8 cellular contexts compared by ENCODE assay signal in the genomic region with DNA sequence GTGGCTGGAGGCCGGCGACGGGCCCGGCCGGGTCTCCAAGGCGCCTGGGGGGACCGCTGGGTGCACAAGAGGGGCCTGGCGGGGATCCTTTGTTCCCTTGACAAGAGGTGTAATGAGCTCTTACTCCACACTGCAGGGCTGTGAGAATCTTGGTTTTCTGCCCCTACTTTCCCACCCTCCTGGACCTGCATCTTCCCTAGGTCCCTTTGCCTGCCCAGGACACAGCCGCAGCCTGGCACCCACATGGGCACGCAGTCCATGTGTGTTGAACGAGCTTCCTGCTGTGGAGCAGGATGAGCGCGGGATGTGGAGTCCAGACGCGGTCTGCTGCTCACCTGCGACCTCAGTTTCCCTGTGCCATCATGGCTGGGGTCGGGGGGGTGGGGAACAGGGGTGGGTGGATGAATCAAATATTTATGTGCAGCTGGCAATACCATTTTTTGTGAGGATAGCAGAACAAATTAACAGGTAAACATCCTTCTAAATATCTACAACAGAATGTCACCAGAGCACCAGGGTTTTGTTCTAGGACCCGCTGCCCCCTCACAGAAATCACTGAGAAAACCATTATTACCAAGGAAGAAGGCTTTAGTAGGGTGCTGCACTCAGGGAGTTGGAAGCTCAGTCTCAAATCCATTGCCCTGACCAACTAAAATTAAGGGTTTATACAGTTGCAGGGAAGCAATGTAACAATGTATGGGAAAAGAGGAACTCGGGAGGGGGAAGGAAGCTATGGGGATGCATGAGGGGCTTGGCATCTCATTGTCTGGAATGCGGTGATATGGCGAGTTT. TPM values are rescaled to one million over a fixed set of nuclear protein-coding genes. Genes with fewer than 3 reads are reported as not detected.
DNase-seq lines count a peak whose midpoint lies in the region; ATAC-seq and TF ChIP-seq lines count a peak whose summit lies in the region.

No MANE protein-coding gene starts in this region.

- H3K4me3 ChIP-seq in GM06990 (replicated peaks; ENCODE audit: low read depth, low read length) (peak overlapping the region; percentile 87), adrenal gland (peak overlapping the region; percentile 35 to 97 (median 66)), thyroid gland (replicated peaks in 1 of 3) (peak overlapping the region; percentile 75 to 91 (median 89))

- 28 to 57% (median 35%) methylated on average over 12 to 21 of the region's 21 CpGs for WGBS in adrenal gland, 4 donors
- 48 to 54% methylated on average over 13 of the region's 21 CpGs for WGBS in thyroid gland, 2 donors

- H3K36me3 ChIP-seq in GM06990 (ENCODE audit: control insufficient read depth, insufficient read depth, low read length) (peaks cover under 1% of the 10 kb centered on the region; the same call in 1 of the 2 replicates), adrenal gland (replicated peaks in 1 of 2) (peaks cover 0 to 6% of the 10 kb centered on the region in 2 donors), thyroid gland (peaks cover 0 to 4% of the 10 kb centered on the region in 2 donors)

- H3K27me3 ChIP-seq in GM06990 (replicated peaks; ENCODE audit: control insufficient read depth, insufficient read depth, low read length) (no peaks in the 10 kb centered on the region), adrenal gland (no peaks in the 10 kb centered on the region), layer of hippocampus (ENCODE audit: control insufficient read depth, insufficient read depth, low read length) (no peaks in the 10 kb centered on the region), thyroid gland (no peaks in the 10 kb centered on the region)

- intact Hi-C loops in adrenal gland (cut with DNase I) (loop anchor here in 1 of 2 donors (10.0 kb wide), 1 partner anchor 129 kb away; no protein-coding TSS in a partner anchor), thyroid gland (cut with DNase I) (no loop called here)

- peaks cover 8 to 13% of the 10 kb centered on the region in 2 donors for H3K4me1 ChIP-seq in adrenal gland (replicated peaks in 1 of 2)
- peaks cover 10 to 17% of the 10 kb centered on the region in 2 donors for H3K4me1 ChIP-seq in thyroid gland

- no peak for DNase-seq in GM06990 (ENCODE audit: extremely low read depth, insufficient read length)
- no peak for DNase-seq in adrenal gland
- no peak for DNase-seq in thyroid gland
- no peak for DNase-seq in activated CD4-positive, CD25-positive, alpha-beta regulatory T cell treated with anti-CD3 and anti-CD28 coated beads, Interleukin-2, amount 50 U/mL, for 72 hours
- DNase-seq in HPDE6-E6E7 (ENCODE audit: extremely low spot score): no peak

- TF ChIP-seq CTCF in GM06990 (IDR thresholded peaks at IDR 0.05; ENCODE audit: insufficient read depth, low read length, poor library complexity, severe bottlenecking) (peak; percentile 50), adrenal gland (IDR thresholded peaks at IDR 0.05) (peak in 2 of 6 experiments; percentile 19 to 37), thyroid gland (IDR thresholded peaks at IDR 0.05) (peak in 2 of 6 experiments; percentile 33 to 79)

- TF ChIP-seq POLR2A in adrenal gland (IDR thresholded peaks at IDR 0.05): no peak
- TF ChIP-seq POLR2A in thyroid gland (IDR thresholded peaks at IDR 0.05): no peak

- ATAC-seq in HG03378 (IDR thresholded peaks at IDR 0.05; ENCODE audit: unreplicated experiment) (peak; percentile 16), HG03108 (IDR thresholded peaks at IDR 0.05; ENCODE audit: unreplicated experiment) (no peak)

- peak overlapping the region in 4 of 5 donors; percentile 86 to 96 (median 94) for H3K27ac ChIP-seq in adrenal gland
- H3K27ac ChIP-seq in layer of hippocampus (ENCODE audit: low read depth, low read length): peak overlapping the region; percentile 88
- H3K27ac ChIP-seq in thyroid gland: peak overlapping the region; percentile 96 to 100 (median 97)

- H3K9me3 ChIP-seq in adrenal gland (replicated peaks in 1 of 3) (no peaks in the 10 kb centered on the region), thyroid gland (no peaks in the 10 kb centered on the region)

RNA-seq across cellular contexts. Expression of gene NSMCE4A, which starts 0.5 kb away (rescaled TPM):
- total RNA-seq in adrenal gland (10 to 100 TPM; 25.6 to 83.6 (median 38.3) TPM), thyroid gland (100 to 1,000 TPM in 2 of 4 donors, 10 to 100 TPM in 2; 73.1 to 133 (median 111) TPM)
- polyA plus RNA-seq in adrenal gland: 10 to 100 TPM; 37.8 to 94.8 (median 80.4) TPM

RNA-seq across cellular contexts. Expression of gene TACC2, which starts 13.5 kb away (rescaled TPM):
- total RNA-seq in adrenal gland (10 to 100 TPM; 11.4 to 27.8 (median 25.1) TPM), thyroid gland (100 to 1,000 TPM in 3 of 4 donors, 10 to 100 TPM in 1; 95.9 to 122 (median 114) TPM)
- 10 to 100 TPM; 28.9 to 45.7 (median 42.0) TPM for polyA plus RNA-seq in adrenal gland

RNA-seq across cellular contexts. Expression of gene ATE1, which starts 47.7 kb away (rescaled TPM):
- total RNA-seq in adrenal gland (10 to 100 TPM; 25.6 to 53.7 (median 35.9) TPM), thyroid gland (10 to 100 TPM; 47.3 to 66.0 (median 58.0) TPM)
- 10 to 100 TPM in 1 of 3 donors, 1 to 10 TPM in 2; 4.2 to 23.1 (median 5.4) TPM for polyA plus RNA-seq in adrenal gland
